2 cellular contexts compared by ENCODE assay signal in the genomic region with DNA sequence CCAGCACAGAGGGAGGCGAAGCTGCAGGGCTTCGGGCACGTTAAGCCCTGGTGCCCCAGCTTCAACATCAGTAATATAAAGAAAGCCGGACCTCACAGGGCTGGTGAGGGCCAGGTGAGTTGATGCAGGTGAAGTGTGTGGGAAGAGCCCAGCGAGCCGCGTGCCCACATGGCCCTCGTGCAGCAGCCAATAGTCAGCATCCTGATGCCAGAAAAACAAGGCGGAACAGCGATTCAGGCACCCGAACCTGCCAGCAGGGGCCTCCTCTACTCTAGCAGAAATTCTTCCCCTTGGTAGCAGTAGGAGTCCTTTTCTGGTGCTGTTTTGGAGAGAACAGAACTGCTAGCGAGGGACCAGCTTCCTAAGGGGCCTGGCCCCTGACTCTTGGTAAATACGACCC.
TF ChIP-seq lines count a peak whose summit lies in the region.

No MANE protein-coding gene starts in this region.

TF ChIP-seq in HepG2, 621 proteins besides CTCF, POLR2A, EP300 and RAD21:
- TF ChIP-seq NFE2L1 (CRISPR knock-in tag; IDR thresholded peaks at IDR 0.05; ENCODE audit: borderline replicate concordance) = no peak
- TF ChIP-seq HNRNPLL (IDR thresholded peaks at IDR 0.05; ENCODE audit: low read depth, low read length, poor library complexity, severe bottlenecking) = no peak

TF ChIP-seq in H1, 55 proteins besides CTCF, POLR2A, EP300 and RAD21:
- no peak for TF ChIP-seq CREB1 (IDR thresholded peaks at IDR 0.05)
- TF ChIP-seq BCL11A (IDR thresholded peaks at IDR 0.05; ENCODE audit: low read depth in 2 of 2, low read length in 2 of 2) = no peak
- no peak for TF ChIP-seq SP1 (IDR thresholded peaks at IDR 0.05; ENCODE audit: low read depth, low read length)
- no peak for TF ChIP-seq TAF7 (optimal IDR thresholded peaks at IDR 0.05; ENCODE audit: borderline replicate concordance, low read depth, low read length)
- TF ChIP-seq ZNF274 (IDR thresholded peaks at IDR 0.05; ENCODE audit: borderline replicate concordance, extremely low read depth, low read length) = no peak
- TF ChIP-seq FOSL1 (IDR thresholded peaks at IDR 0.05; ENCODE audit: insufficient read depth, low read depth, low read length) = no peak
- TF ChIP-seq GTF2F1 (IDR thresholded peaks at IDR 0.05; ENCODE audit: borderline replicate concordance, low read depth, low read length) = no peak
- no peak for TF ChIP-seq TBP (IDR thresholded peaks at IDR 0.05; ENCODE audit: low read depth, low read length)
- TF ChIP-seq EZH2 (IDR thresholded peaks at IDR 0.05; ENCODE audit: low read depth, low read length, severe bottlenecking) = no peak
- no peak for TF ChIP-seq SP4 (IDR thresholded peaks at IDR 0.05; ENCODE audit: low read length)
- TF ChIP-seq BACH1 (IDR thresholded peaks at IDR 0.05; ENCODE audit: low read length) = no peak
- TF ChIP-seq JUND (IDR thresholded peaks at IDR 0.05; ENCODE audit: low read length) = no peak
- TF ChIP-seq SRF (IDR thresholded peaks at IDR 0.05; ENCODE audit: low read depth, low read length) = no peak
- TF ChIP-seq YY1 (IDR thresholded peaks at IDR 0.05; ENCODE audit: low read depth, low read length) = no peak
- no peak for TF ChIP-seq SAP30 (IDR thresholded peaks at IDR 0.05; ENCODE audit: insufficient read depth, insufficient replicate concordance, low read length)
- TF ChIP-seq TAF1 (IDR thresholded peaks at IDR 0.05; ENCODE audit: low read depth, low read length) = no peak
TF ChIP-seq in H1: peak in this region for 0.
